In genomic region chr5:37494756-37495155, GRCh38 we compare ENCODE assay signal across 13 cellular contexts.
DNase-seq lines count a peak whose midpoint lies in the region; ATAC-seq, FAIRE-seq and TF ChIP-seq lines count a peak whose summit lies in the region.
"Had no signal": no experiment of that assay in that cellular context is flagged by ENCODE, and none has a peak within 500 bp of the region (broad histone marks: within the 10 kb centered on the region; RNA-seq: fewer than 3 reads in every experiment).

No MANE protein-coding gene starts in this region.

- POLR2A ChIA-PET in activated CD4-positive, alpha-beta memory T cell treated with anti-CD3 and anti-CD28 coated beads, Interleukin-2, amount 10 ng/mL, durations not matched to agents 7 days and 5 days (lab: Charles Lee) = no interaction called here

- no peaks in the 10 kb centered on the region for H3K27me3 ChIP-seq in SJSA1 (replicated peaks)
- no peaks in the 10 kb centered on the region for H3K27me3 ChIP-seq in stomach
- no peaks in the 10 kb centered on the region for H3K27me3 ChIP-seq in psoas muscle (ENCODE audit: insufficient read depth in 3 of 3, low read length in 2 of 3)

- H3K4me1 ChIP-seq in SJSA1 (replicated peaks) (peaks cover 23% of the 10 kb centered on the region), stomach (peaks cover 8 to 34% (median 16%) of the 10 kb centered on the region in 4 donors), psoas muscle (no peaks in the 10 kb centered on the region)

- intact Hi-C loops in stomach (cut with DNase I; ENCODE audit: low total_unique reads) = no loop called here
- intact Hi-C loops in psoas muscle (cut with DNase I) = no loop called here

- no peak for TF ChIP-seq CTCF in stomach (IDR thresholded peaks at IDR 0.05)
- no peak for TF ChIP-seq CTCF in psoas muscle (IDR thresholded peaks at IDR 0.05)

- no peaks in the 10 kb centered on the region for H3K9me3 Mint-ChIP-seq in activated CD4-positive, alpha-beta memory T cell treated with anti-CD3 and anti-CD28 coated beads, Interleukin-2, amount 10 ng/mL, durations not matched to agents 7 days and 5 days
- H3K9me3 Mint-ChIP-seq: activated CD4-positive, alpha-beta memory T cell treated with anti-CD3 and anti-CD28 coated beads for 36 hours; CD4-positive, alpha-beta T cell; memory B cell had no signal

- H3K4me3 ChIP-seq in SJSA1 (no peak overlapping the region), stomach (no peak overlapping the region), psoas muscle (no peak overlapping the region)

- H3K27me3 Mint-ChIP-seq in activated CD4-positive, alpha-beta memory T cell treated with anti-CD3 and anti-CD28 coated beads, Interleukin-2, amount 10 ng/mL, durations not matched to agents 7 days and 5 days = no peaks in the 10 kb centered on the region
- H3K27me3 Mint-ChIP-seq: activated CD4-positive, alpha-beta memory T cell treated with anti-CD3 and anti-CD28 coated beads for 36 hours; CD4-positive, alpha-beta T cell; memory B cell had no signal

- H3K4me3 Mint-ChIP-seq in activated CD4-positive, alpha-beta memory T cell treated with anti-CD3 and anti-CD28 coated beads, Interleukin-2, amount 10 ng/mL, durations not matched to agents 7 days and 5 days = no peak overlapping the region
- H3K4me3 Mint-ChIP-seq: activated CD4-positive, alpha-beta memory T cell treated with anti-CD3 and anti-CD28 coated beads for 36 hours; CD4-positive, alpha-beta T cell; memory B cell had no signal

- FAIRE-seq in H54 (lab: Jason Lieb, UNC) = peak; percentile 66
- FAIRE-seq: GM12891 had no signal

- CTCF ChIA-PET in activated CD4-positive, alpha-beta memory T cell treated with anti-CD3 and anti-CD28 coated beads, Interleukin-2, amount 10 ng/mL, durations not matched to agents 7 days and 5 days (lab: Charles Lee) = no interaction called here

- no peak for TF ChIP-seq POLR2A in H54 (IDR thresholded peaks at IDR 0.05; ENCODE audit: low read depth, low read length)
- TF ChIP-seq POLR2A in stomach (IDR thresholded peaks at IDR 0.05) = no peak

- peaks cover 8% of the 10 kb centered on the region for H3K4me1 Mint-ChIP-seq in activated CD4-positive, alpha-beta memory T cell treated with anti-CD3 and anti-CD28 coated beads, Interleukin-2, amount 10 ng/mL, durations not matched to agents 7 days and 5 days
- H3K4me1 Mint-ChIP-seq: memory B cell had no signal

- DNase-seq in H54 (ENCODE audit: insufficient read length, low spot score) (no peak), SJSA1 (ENCODE audit: low read depth in 1 of 2, low spot score in 2 of 2) (no peak), fibroblast of peridontal ligament (ENCODE audit: extremely low read depth) (peak; percentile 39), stomach (peak; percentile 40), psoas muscle (no peak)
- DNase-seq in effector CD4-positive, alpha-beta T cell = no peak
- no peak for DNase-seq in activated CD4-positive, alpha-beta memory T cell treated with anti-CD3 and anti-CD28 coated beads, Interleukin-2, amount 10 ng/mL, durations not matched to agents 7 days and 5 days
- DNase-seq: activated CD4-positive, alpha-beta memory T cell treated with anti-CD3 and anti-CD28 coated beads for 36 hours; amniotic stem cell; CD4-positive, alpha-beta T cell had no signal

- H3K36me3 Mint-ChIP-seq in activated CD4-positive, alpha-beta memory T cell treated with anti-CD3 and anti-CD28 coated beads, Interleukin-2, amount 10 ng/mL, durations not matched to agents 7 days and 5 days (ENCODE audit: low read depth) = peaks cover 24% of the 10 kb centered on the region

- H3K27ac ChIP-seq in SJSA1 = peak overlapping the region; percentile 53
- H3K27ac ChIP-seq in stomach = peak overlapping the region in 4 of 5 donors; percentile 14 to 33 (median 20)
- no peak overlapping the region for H3K27ac ChIP-seq in psoas muscle

- ATAC-seq in psoas muscle = no peak
- ATAC-seq in HG03196 (IDR thresholded peaks at IDR 0.05; ENCODE audit: unreplicated experiment) = no peak

- TF ChIP-seq EP300 in stomach (IDR thresholded peaks at IDR 0.05) = no peak

- H3K36me3 ChIP-seq in SJSA1 = peaks cover 3% of the 10 kb centered on the region; the same call in 1 of the 2 replicates
- peaks cover 0 to 28% (median 12%) of the 10 kb centered on the region in 4 donors for H3K36me3 ChIP-seq in stomach
- peaks cover 0 to 2% of the 10 kb centered on the region in 2 donors for H3K36me3 ChIP-seq in psoas muscle (ENCODE audit: insufficient read depth in 1 of 2, low read depth in 1 of 2)

- H3K9me3 ChIP-seq in SJSA1 (replicated peaks) (no peaks in the 10 kb centered on the region), stomach (no peaks in the 10 kb centered on the region), psoas muscle (no peaks in the 10 kb centered on the region)

- no peak overlapping the region for H3K27ac Mint-ChIP-seq in activated CD4-positive, alpha-beta memory T cell treated with anti-CD3 and anti-CD28 coated beads, Interleukin-2, amount 10 ng/mL, durations not matched to agents 7 days and 5 days
- H3K27ac Mint-ChIP-seq: activated CD4-positive, alpha-beta memory T cell treated with anti-CD3 and anti-CD28 coated beads for 36 hours; CD4-positive, alpha-beta T cell; memory B cell had no signal

Comparison
In these comparisons a context has a peak if more than half of its experiments do, and no peak if none do; other contexts are left out.
1. DNase-seq: peak in fibroblast of peridontal ligament (single experiment) and stomach (single experiment); none in H54 (single experiment), SJSA1 (0 of 2), effector CD4-positive, alpha-beta T cell (single experiment), activated CD4-positive, alpha-beta memory T cell treated with anti-CD3 and anti-CD28 coated beads, Interleukin-2, amount 10 ng/mL, durations not matched to agents 7 days and 5 days (single experiment) and psoas muscle (0 of 2).